Comparison of ENCODE assay signal across 9 cellular contexts in genomic region chr10:89534826-89535166, GRCh38. TPM values are rescaled to one million over a fixed set of nuclear protein-coding genes. Genes with fewer than 3 reads are reported as not detected.
DNase-seq lines count a peak whose midpoint lies in the region; ATAC-seq and TF ChIP-seq lines count a peak whose summit lies in the region.
"Had no signal": no experiment of that assay in that cellular context is flagged by ENCODE, and none has a peak within 500 bp of the region (broad histone marks: within the 10 kb centered on the region; RNA-seq: fewer than 3 reads in every experiment).

No MANE protein-coding gene starts in this region.

- CTCF ChIA-PET in activated naive CD4-positive, alpha-beta T cell treated with anti-CD3 and anti-CD28 coated beads for 36 hours (lab: Charles Lee), result interaction anchor here (0.6 kb wide), 1 partner anchor 83 kb away, joined by 3 read pairs; no protein-coding TSS in a partner anchor

- H3K18ac ChIP-seq in mesenchymal stem cell (ENCODE audit: low read depth in 1 of 2, low read length in 2 of 2), result no peak overlapping the region

- no peak overlapping the region for H3K4ac ChIP-seq in mesenchymal stem cell (ENCODE audit: low read depth in 1 of 2, low read length in 2 of 2)

- no peak overlapping the region for H3K9ac ChIP-seq in mesenchymal stem cell (ENCODE audit: low read length)

- H3K4me3 ChIP-seq in choroid plexus epithelial cell (ENCODE audit: low read depth, low read length) (peak overlapping the region; percentile 85), mesenchymal stem cell (ENCODE audit: insufficient read depth in 1 of 2, low read depth in 1 of 2, low read length in 2 of 2) (peak overlapping the region; percentile 60 to 67), tibial artery (peak overlapping the region; percentile 40 to 55)

- intact Hi-C loops in activated naive CD4-positive, alpha-beta T cell treated with anti-CD3 and anti-CD28 coated beads for 36 hours (cut with micrococcal nuclease), result no loop called here
- intact Hi-C loops in tibial artery (cut with DNase I; ENCODE audit: low total_unique reads), result no loop called here

- H3K79me1 ChIP-seq in mesenchymal stem cell (replicated peaks; ENCODE audit: low read length, poor library complexity, severe bottlenecking), result no peaks in the 10 kb centered on the region

- no peaks in the 10 kb centered on the region for H3K9me3 Mint-ChIP-seq in activated naive CD4-positive, alpha-beta T cell treated with anti-CD3 and anti-CD28 coated beads for 36 hours

- H3K27me3 ChIP-seq in mesenchymal stem cell (ENCODE audit: control insufficient read depth in 1 of 2, insufficient read depth in 1 of 2, low read length in 2 of 2), result peaks cover 16 to 66% of the 10 kb centered on the region in 2 experiments
- H3K27me3 ChIP-seq in tibial artery, result peaks cover 0 to 55% of the 10 kb centered on the region in 2 donors

- H4K91ac ChIP-seq in mesenchymal stem cell (ENCODE audit: low read length), result no peak overlapping the region

- H3K36me3 ChIP-seq in mesenchymal stem cell (ENCODE audit: control insufficient read depth in 1 of 2, insufficient read depth in 2 of 2, low read depth in 1 of 2, low read length in 2 of 2) (no peaks in the 10 kb centered on the region), tibial artery (no peaks in the 10 kb centered on the region)

- H2BK12ac ChIP-seq in mesenchymal stem cell (ENCODE audit: low read length in 2 of 2), result no peak overlapping the region

- TF ChIP-seq CTCF in choroid plexus epithelial cell (conservative IDR thresholded peaks at IDR 0.05; ENCODE audit: low read depth, low read length) (no peak), tibial artery (IDR thresholded peaks at IDR 0.05) (no peak)

- ATAC-seq in HG03097 (IDR thresholded peaks at IDR 0.05; ENCODE audit: low FRiP score, unreplicated experiment), result no peak
- no peak for ATAC-seq in GM18498 (IDR thresholded peaks at IDR 0.05; ENCODE audit: unreplicated experiment)

- no peak overlapping the region for H3K14ac ChIP-seq in mesenchymal stem cell (ENCODE audit: low read length in 2 of 2)

- H3K9me3 ChIP-seq in mesenchymal stem cell (ENCODE audit: control insufficient read depth, low read length), result no peaks in the 10 kb centered on the region
- no peaks in the 10 kb centered on the region for H3K9me3 ChIP-seq in tibial artery

- peak overlapping the region; percentile 25 for H3K4me3 Mint-ChIP-seq in activated naive CD4-positive, alpha-beta T cell treated with anti-CD3 and anti-CD28 coated beads for 36 hours

- 11% methylated on average over 6 of the region's 8 CpGs for WGBS in mesenchymal stem cell

- H2AK5ac ChIP-seq in mesenchymal stem cell (ENCODE audit: low read length, severe bottlenecking), result no peak overlapping the region

- peak overlapping the region; percentile 83 for H3K4me2 ChIP-seq in mesenchymal stem cell (ENCODE audit: low read length, poor library complexity, severe bottlenecking)

- no peak overlapping the region for H2AFZ ChIP-seq in mesenchymal stem cell (ENCODE audit: low read depth, low read length)

- no peak for DNase-seq in activated naive CD4-positive, alpha-beta T cell treated with anti-CD3 and anti-CD28 coated beads for 36 hours
- DNase-seq in activated naive CD4-positive, alpha-beta T cell treated with Interleukin-2 at 50 U/mL for 16 hours, result no peak
- DNase-seq in choroid plexus epithelial cell (ENCODE audit: low read depth), result no peak
- no peak for DNase-seq in mesenchymal stem cell
- DNase-seq in tibial artery, result no peak
- no peak for DNase-seq in AG20443 (ENCODE audit: low spot score)
- DNase-seq: NCI-H1092 had no signal

- H3K23ac ChIP-seq in mesenchymal stem cell (ENCODE audit: low read length in 2 of 2), result no peak overlapping the region

- no peaks in the 10 kb centered on the region for H3K36me3 Mint-ChIP-seq in activated naive CD4-positive, alpha-beta T cell treated with anti-CD3 and anti-CD28 coated beads for 36 hours (ENCODE audit: low read depth)

- H3K4me1 ChIP-seq in mesenchymal stem cell (ENCODE audit: control insufficient read depth, insufficient read depth, low read depth, low read length) (peaks cover 12% of the 10 kb centered on the region), tibial artery (peaks cover 4 to 15% (median 11%) of the 10 kb centered on the region in 4 donors)

- H4K8ac ChIP-seq in mesenchymal stem cell (ENCODE audit: low read length), result no peak overlapping the region

- no peak overlapping the region for H2BK120ac ChIP-seq in mesenchymal stem cell (ENCODE audit: low read depth, low read length)

- no peak overlapping the region for H2BK5ac ChIP-seq in mesenchymal stem cell (ENCODE audit: low read depth, low read length, poor library complexity, severe bottlenecking)

- H3K27ac ChIP-seq in mesenchymal stem cell (ENCODE audit: low read length, poor library complexity, severe bottlenecking), result no peak overlapping the region
- H3K27ac ChIP-seq in tibial artery, result no peak overlapping the region

- H3K27me3 Mint-ChIP-seq in activated naive CD4-positive, alpha-beta T cell treated with anti-CD3 and anti-CD28 coated beads for 36 hours (ENCODE audit: low read depth), result peaks cover 54% of the 10 kb centered on the region

- no peak overlapping the region for H3K27ac Mint-ChIP-seq in activated naive CD4-positive, alpha-beta T cell treated with anti-CD3 and anti-CD28 coated beads for 36 hours

- H2BK15ac ChIP-seq in mesenchymal stem cell (ENCODE audit: low read depth, poor library complexity, severe bottlenecking), result no peak overlapping the region

- H3K4me1 Mint-ChIP-seq in activated naive CD4-positive, alpha-beta T cell treated with anti-CD3 and anti-CD28 coated beads for 36 hours (ENCODE audit: low read depth), result peaks cover 8% of the 10 kb centered on the region

RNA-seq across cellular contexts. Expression of gene SLC16A12, which starts 0.6 kb away (rescaled TPM):
- total RNA-seq in activated naive CD4-positive, alpha-beta T cell treated with anti-CD3 and anti-CD28 coated beads for 36 hours, result not detected
- 0.68 TPM for polyA plus RNA-seq in mesenchymal stem cell (2013, experiment 1 of 2)
- 0.59 TPM for polyA plus RNA-seq in mesenchymal stem cell (2013, experiment 2 of 2)
